Comparison of ENCODE assay signal across 20 cellular contexts in genomic region chr1:40661678-40662077, GRCh38. TPM values are rescaled to one million over a fixed set of nuclear protein-coding genes. Genes with fewer than 3 reads are reported as not detected.
DNase-seq lines count a peak whose midpoint lies in the region; ATAC-seq and TF ChIP-seq lines count a peak whose summit lies in the region.
"Had no signal": no experiment of that assay in that cellular context is flagged by ENCODE, and none has a peak within 500 bp of the region (broad histone marks: within the 10 kb centered on the region; RNA-seq: fewer than 3 reads in every experiment).

No MANE protein-coding gene starts in this region.

- H3K27ac ChIP-seq in caudate nucleus (ENCODE audit: low read depth, low read length) (peak overlapping the region; percentile 67), tibial artery (peak overlapping the region; percentile 85 to 91)
- H3K27ac ChIP-seq: A549, C4-2B had no signal

- H3K9me3 Mint-ChIP-seq in neural crest cell: no peaks in the 10 kb centered on the region
- H3K9me3 Mint-ChIP-seq: IgD-negative memory B cell had no signal

- H3K4me3 Mint-ChIP-seq in neural crest cell: peak overlapping the region; percentile 67

- H3K27me3 ChIP-seq in tibial artery (no peaks in the 10 kb centered on the region), HAP-1 (ENCODE audit: low read depth) (no peaks in the 10 kb centered on the region)

- peaks cover 0 to 53% (median 47%) of the 10 kb centered on the region in 4 donors for H3K4me1 ChIP-seq in tibial artery
- peaks cover 3% of the 10 kb centered on the region; the same call in 1 of the 2 replicates for H3K4me1 ChIP-seq in HAP-1

- H3K4me1 Mint-ChIP-seq in neural crest cell: peaks cover 39% of the 10 kb centered on the region

- H3K27ac Mint-ChIP-seq in neural crest cell (ENCODE audit: unreplicated experiment): no peak overlapping the region
- H3K27ac Mint-ChIP-seq: IgD-negative memory B cell had no signal

- intact Hi-C loops in tibial artery (cut with DNase I; ENCODE audit: low total_unique reads): loop anchor here (10.0 kb wide), 1 partner anchor 47 kb away; no protein-coding TSS in a partner anchor

- DNase-seq in ELF-1 (ENCODE audit: low read depth, low spot score): peak; percentile 44
- DNase-seq in caudate nucleus (lab: John Stamatoyannopoulos, UW): no peak
- no peak for DNase-seq in neural crest cell (ENCODE audit: low read depth, low spot score)
- DNase-seq in tibial artery: peak in 1 of 2 donors; percentile 74
- DNase-seq in omental fat pad (ENCODE audit: low spot score): no peak
- DNase-seq in HAP-1 (ENCODE audit: low spot score in 2 of 2): no peak
- DNase-seq: DMS79; Kasumi-1; MM.1S; NCI-H1092 treated with DMSO at 0.1 percent for 48 hours; NCI-H146; NCI-H2081 treated with DMSO at 0.1 percent for 48 hours; NCI-H446 treated with DMSO at 0.1 percent for 48 hours; NCI-H748 treated with DMSO at 0.1 percent for 48 hours; NK-92 treated with Interleukin-12 subunit alpha and Interleukin-12 subunit beta, amount 100 ng/mL, for 24 hours had no signal

- H3K27me3 Mint-ChIP-seq in neural crest cell (ENCODE audit: low read depth): no peaks in the 10 kb centered on the region
- H3K27me3 Mint-ChIP-seq: IgD-negative memory B cell had no signal

- no peaks in the 10 kb centered on the region for H3K9me3 ChIP-seq in tibial artery
- H3K9me3 ChIP-seq in HAP-1: no peaks in the 10 kb centered on the region
- H3K9me3 ChIP-seq: A549 had no signal

- no peak for TF ChIP-seq POLR2A in GM18505 (IDR thresholded peaks at IDR 0.05; ENCODE audit: borderline replicate concordance, extremely low read depth, insufficient read depth, insufficient read length)

- H3K4me3 ChIP-seq in tibial artery (no peak overlapping the region), HAP-1 (no peak overlapping the region)
- H3K4me3 ChIP-seq: A549 had no signal

- no peaks in the 10 kb centered on the region for H3K36me3 Mint-ChIP-seq in neural crest cell (ENCODE audit: low read depth)
- H3K36me3 Mint-ChIP-seq: IgD-negative memory B cell had no signal

- no peak for ATAC-seq in omental fat pad (ENCODE audit: low FRiP score)
- no peak for ATAC-seq in GM18505 (IDR thresholded peaks at IDR 0.05; ENCODE audit: unreplicated experiment)
- ATAC-seq: A549, Right ventricle myocardium inferior had no signal

- in situ Hi-C loops in HAP-1 (cut with MboI; ENCODE audit: low sequenced_read_pairs): no loop called here

- H3K36me3 ChIP-seq in tibial artery (peaks cover 0 to 14% (median 4%) of the 10 kb centered on the region in 3 donors), HAP-1 (replicated peaks) (no peaks in the 10 kb centered on the region)

- TF ChIP-seq CTCF in neural crest cell (conservative IDR thresholded peaks at IDR 0.05) (no peak), tibial artery (IDR thresholded peaks at IDR 0.05) (no peak), omental fat pad (IDR thresholded peaks at IDR 0.05) (no peak)

RNA-seq across cellular contexts. Expression of gene RIMS3, which starts 3.8 kb away (rescaled TPM):
- total RNA-seq in neural crest cell (22.4 and 22.9 TPM in 2 replicates), omental fat pad (1 to 10 TPM in 3 of 4 donors, under 1 TPM in 1; 0.79 to 2.2 (median 1.7) TPM)

RNA-seq across cellular contexts. Expression of gene NFYC, which starts 29.8 kb away (rescaled TPM):
- total RNA-seq in neural crest cell: 67.2 and 73.1 TPM in 2 replicates
- 10 to 100 TPM; 29.8 to 44.6 (median 32.4) TPM for total RNA-seq in omental fat pad
